Comparison of ENCODE assay signal across 9 cellular contexts in genomic region chr2:42128731-42129486, GRCh38. TPM values are rescaled to one million over a fixed set of nuclear protein-coding genes. Genes with fewer than 3 reads are reported as not detected.
A peak's percentile ranks its signal among the peaks of the same experiment; 100 is the strongest.
DNase-seq lines count a peak whose midpoint lies in the region; ATAC-seq and TF ChIP-seq lines count a peak whose summit lies in the region.
"Had no signal": no experiment of that assay in that cellular context is flagged by ENCODE, and none has a peak within 500 bp of the region (broad histone marks: within the 10 kb centered on the region; RNA-seq: fewer than 3 reads in every experiment).

No MANE protein-coding gene starts in this region.

- peak overlapping the region; percentile 86 for H3K27ac Mint-ChIP-seq in CD4-positive, alpha-beta T cell
- H3K27ac Mint-ChIP-seq in HFFc6 (peak overlapping the region; percentile 81), T-cell (peak overlapping the region; percentile 99), WTC11 (no peak overlapping the region)

- peaks cover 94% of the 10 kb centered on the region for H3K4me1 Mint-ChIP-seq in CD4-positive, alpha-beta T cell (ENCODE audit: low read depth)
- H3K4me1 Mint-ChIP-seq in HFFc6 (ENCODE audit: low read depth) (peaks cover 91% of the 10 kb centered on the region), T-cell (peaks cover 96 to 99% (median 96%) of the 10 kb centered on the region in 3 donors), WTC11 (peaks cover 55% of the 10 kb centered on the region)

- no peaks in the 10 kb centered on the region for H3K9me3 ChIP-seq in CD4-positive, alpha-beta T cell (ENCODE audit: control insufficient read depth, low read length)

- POLR2A ChIA-PET in CD4-positive, alpha-beta T cell (lab: Charles Lee): interaction anchor here (1.0 to 10.2 kb wide), 12 partner anchors 7 to 67 kb away, joined by 3 to 255 read pairs (median 6); partner anchors contain the start of gene EML4
- POLR2A ChIA-PET in T-cell (lab: Charles Lee) (interaction anchor here (0.7 to 1.5 kb wide), 2 partner anchors 22 to 23 kb away, joined by 3 to 4 read pairs; no protein-coding TSS in a partner anchor), WTC11 (lab: Charles Lee) (no interaction called here)

- no peak for ATAC-seq in CD4-positive, alpha-beta T cell (ENCODE audit: poor library complexity)
- ATAC-seq in T-cell (replicated peaks in 1 of 4): no peak
- no peak for ATAC-seq in WTC11
- ATAC-seq in Right ventricle myocardium inferior: no peak
- ATAC-seq in GM21717 (IDR thresholded peaks at IDR 0.05; ENCODE audit: unreplicated experiment): no peak

- H3K36me3 Mint-ChIP-seq in CD4-positive, alpha-beta T cell (ENCODE audit: low read depth): no peaks in the 10 kb centered on the region
- H3K36me3 Mint-ChIP-seq in HFFc6 (ENCODE audit: low read depth) (no peaks in the 10 kb centered on the region), T-cell (no peaks in the 10 kb centered on the region), WTC11 (no peaks in the 10 kb centered on the region)

- no peak for DNase-seq in CD4-positive, alpha-beta T cell
- DNase-seq in HFFc6 (peak; percentile 80), T-cell (no peak), left kidney (ENCODE audit: low read depth, low spot score) (peak; percentile 85), WTC11 (ENCODE audit: low spot score) (no peak), Right ventricle myocardium inferior (ENCODE audit: missing footprints) (no peak)
- no peak for DNase-seq in stimulated activated CD4-positive, alpha-beta T cell treated with anti-CD3 and anti-CD28 coated beads, Interleukin-15, amount 100 ng/mL, for 24 hours

- no peaks in the 10 kb centered on the region for H3K27me3 Mint-ChIP-seq in CD4-positive, alpha-beta T cell
- H3K27me3 Mint-ChIP-seq in HFFc6 (ENCODE audit: insufficient read depth) (no peaks in the 10 kb centered on the region; the same call in 1 of the 2 replicates), T-cell (no peaks in the 10 kb centered on the region), WTC11 (ENCODE audit: low read depth) (peaks cover 9% of the 10 kb centered on the region)

- peak overlapping the region; percentile 83 for H3K4me3 Mint-ChIP-seq in CD4-positive, alpha-beta T cell
- peak overlapping the region; percentile 66 for H3K4me3 Mint-ChIP-seq in HFFc6
- peak overlapping the region; percentile 31 to 79 (median 49) for H3K4me3 Mint-ChIP-seq in T-cell
- no peak overlapping the region for H3K4me3 Mint-ChIP-seq in WTC11
- H3K4me3 Mint-ChIP-seq: neural crest cell had no signal

- H3K27me3 ChIP-seq in CD4-positive, alpha-beta T cell (ENCODE audit: control insufficient read depth, insufficient read depth, low read length): no peaks in the 10 kb centered on the region

- no peak for TF ChIP-seq CTCF in CD4-positive, alpha-beta T cell (IDR thresholded peaks at IDR 0.05)
- TF ChIP-seq CTCF in HFFc6 (IDR thresholded peaks at IDR 0.05) (no peak), WTC11 (IDR thresholded peaks at IDR 0.05) (no peak)

- intact Hi-C loops in CD4-positive, alpha-beta T cell (cut with DNase I, micrococcal nuclease): no loop called here
- intact Hi-C loops in Right ventricle myocardium inferior (cut with DNase I): no loop called here

- no peaks in the 10 kb centered on the region for H3K9me3 Mint-ChIP-seq in CD4-positive, alpha-beta T cell
- H3K9me3 Mint-ChIP-seq in HFFc6: no peaks in the 10 kb centered on the region
- H3K9me3 Mint-ChIP-seq in T-cell: no peaks in the 10 kb centered on the region
- H3K9me3 Mint-ChIP-seq in WTC11: no peaks in the 10 kb centered on the region
- H3K9me3 Mint-ChIP-seq: neural crest cell had no signal

- H3K27ac ChIP-seq in CD4-positive, alpha-beta T cell (ENCODE audit: low read depth, low read length): peak overlapping the region; percentile 45

- CTCF ChIA-PET in CD4-positive, alpha-beta T cell (lab: Charles Lee): interaction anchor here (1.5 kb wide), 1 partner anchor 31 kb away, joined by 3 read pairs; no protein-coding TSS in a partner anchor
- CTCF ChIA-PET in T-cell (lab: Charles Lee) (interaction anchor here in 1 of 2 donors (1.0 to 1.7 kb wide), 3 partner anchors 33 to 68 kb away, joined by 4 to 6 read pairs (median 4); no protein-coding TSS in a partner anchor), WTC11 (lab: Charles Lee) (interaction anchor here (0.6 to 0.9 kb wide), 2 partner anchors 13 to 132 kb away, joined by 3 read pairs; no protein-coding TSS in a partner anchor)

TF ChIP-seq in WTC11, 78 proteins besides CTCF, POLR2A, EP300 and RAD21 (continues in another document):
- TF ChIP-seq ERG (CRISPR knock-in tag; IDR thresholded peaks at IDR 0.05) (no peak), NR3C1 (CRISPR knock-in tag; conservative IDR thresholded peaks at IDR 0.05; ENCODE audit: low read depth) (no peak), ZNF416 (CRISPR knock-in tag; IDR thresholded peaks at IDR 0.05) (no peak), CREB1 (CRISPR knock-in tag; IDR thresholded peaks at IDR 0.05) (no peak), TCF7 (CRISPR knock-in tag; IDR thresholded peaks at IDR 0.05; ENCODE audit: low read depth) (no peak), IRF2 (CRISPR knock-in tag; IDR thresholded peaks at IDR 0.05; ENCODE audit: borderline replicate concordance, low read depth) (no peak), PREB (CRISPR knock-in tag; IDR thresholded peaks at IDR 0.05; ENCODE audit: borderline replicate concordance) (no peak), NFYB (CRISPR knock-in tag; conservative IDR thresholded peaks at IDR 0.05; ENCODE audit: low read depth) (no peak), ZNF425 (CRISPR knock-in tag; conservative IDR thresholded peaks at IDR 0.05) (no peak), ATF1 (CRISPR knock-in tag; IDR thresholded peaks at IDR 0.05) (no peak)

RNA-seq across cellular contexts. Expression of gene EML4, which starts 40.2 kb away (rescaled TPM):
- 100 to 1,000 TPM; 219 to 228 TPM for total RNA-seq in CD4-positive, alpha-beta T cell
- total RNA-seq in HFFc6 (2021; fragmentation: NEBNext Ultra II Directional; extraction: Animal tissue kit (Norgen Biotek cat#: 25700)): 10 to 100 TPM; 31.7 to 35.8 (median 33.6) TPM
- total RNA-seq in T-cell (100 to 1,000 TPM; 101 to 223 (median 123) TPM), WTC11 (2021) (89.9 to 94.7 TPM (median 92.6 TPM) in 3 replicates), Right ventricle myocardium inferior (5.6 TPM)

Comparison
In these comparisons a context has a peak if more than half of its experiments do, and no peak if none do; other contexts are left out.
1. DNase-seq: peak in HFFc6 (single experiment) and left kidney (single experiment); none in CD4-positive, alpha-beta T cell (0 of 10), T-cell (0 of 34), WTC11 (single experiment), Right ventricle myocardium inferior (single experiment) and stimulated activated CD4-positive, alpha-beta T cell treated with anti-CD3 and anti-CD28 coated beads, Interleukin-15, amount 100 ng/mL, for 24 hours (single experiment).